Comparison of ENCODE assay signal across 1 cellular context in the genomic region with DNA sequence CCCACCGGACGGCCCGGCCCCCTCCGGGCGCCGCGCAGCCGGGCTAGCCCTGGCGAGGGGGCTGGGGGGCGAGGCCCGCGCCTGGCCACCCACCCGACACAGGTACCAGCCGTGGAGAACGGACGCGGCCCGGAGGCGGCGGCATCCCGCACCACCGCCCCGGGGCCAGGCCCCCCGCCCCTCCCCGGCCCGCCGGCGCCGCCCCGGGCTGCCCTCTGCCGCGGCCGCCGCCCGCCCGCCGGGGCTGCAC.
TF ChIP-seq lines count a peak whose summit lies in the region.

No MANE protein-coding gene starts in this region.

TF ChIP-seq in H1, 55 proteins besides CTCF, POLR2A, EP300 and RAD21 (continued from another document):
- TF ChIP-seq, protein P1, sequence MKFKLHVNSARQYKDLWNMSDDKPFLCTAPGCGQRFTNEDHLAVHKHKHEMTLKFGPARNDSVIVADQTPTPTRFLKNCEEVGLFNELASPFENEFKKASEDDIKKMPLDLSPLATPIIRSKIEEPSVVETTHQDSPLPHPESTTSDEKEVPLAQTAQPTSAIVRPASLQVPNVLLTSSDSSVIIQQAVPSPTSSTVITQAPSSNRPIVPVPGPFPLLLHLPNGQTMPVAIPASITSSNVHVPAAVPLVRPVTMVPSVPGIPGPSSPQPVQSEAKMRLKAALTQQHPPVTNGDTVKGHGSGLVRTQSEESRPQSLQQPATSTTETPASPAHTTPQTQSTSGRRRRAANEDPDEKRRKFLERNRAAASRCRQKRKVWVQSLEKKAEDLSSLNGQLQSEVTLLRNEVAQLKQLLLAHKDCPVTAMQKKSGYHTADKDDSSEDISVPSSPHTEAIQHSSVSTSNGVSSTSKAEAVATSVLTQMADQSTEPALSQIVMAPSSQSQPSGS (IDR thresholded peaks at IDR 0.05; ENCODE audit: low read length): no peak
- TF ChIP-seq JUND (IDR thresholded peaks at IDR 0.05; ENCODE audit: low read length) (no peak), POU5F1 (IDR thresholded peaks at IDR 0.05; ENCODE audit: low read depth, low read length) (no peak)
- TF ChIP-seq, protein P2, sequence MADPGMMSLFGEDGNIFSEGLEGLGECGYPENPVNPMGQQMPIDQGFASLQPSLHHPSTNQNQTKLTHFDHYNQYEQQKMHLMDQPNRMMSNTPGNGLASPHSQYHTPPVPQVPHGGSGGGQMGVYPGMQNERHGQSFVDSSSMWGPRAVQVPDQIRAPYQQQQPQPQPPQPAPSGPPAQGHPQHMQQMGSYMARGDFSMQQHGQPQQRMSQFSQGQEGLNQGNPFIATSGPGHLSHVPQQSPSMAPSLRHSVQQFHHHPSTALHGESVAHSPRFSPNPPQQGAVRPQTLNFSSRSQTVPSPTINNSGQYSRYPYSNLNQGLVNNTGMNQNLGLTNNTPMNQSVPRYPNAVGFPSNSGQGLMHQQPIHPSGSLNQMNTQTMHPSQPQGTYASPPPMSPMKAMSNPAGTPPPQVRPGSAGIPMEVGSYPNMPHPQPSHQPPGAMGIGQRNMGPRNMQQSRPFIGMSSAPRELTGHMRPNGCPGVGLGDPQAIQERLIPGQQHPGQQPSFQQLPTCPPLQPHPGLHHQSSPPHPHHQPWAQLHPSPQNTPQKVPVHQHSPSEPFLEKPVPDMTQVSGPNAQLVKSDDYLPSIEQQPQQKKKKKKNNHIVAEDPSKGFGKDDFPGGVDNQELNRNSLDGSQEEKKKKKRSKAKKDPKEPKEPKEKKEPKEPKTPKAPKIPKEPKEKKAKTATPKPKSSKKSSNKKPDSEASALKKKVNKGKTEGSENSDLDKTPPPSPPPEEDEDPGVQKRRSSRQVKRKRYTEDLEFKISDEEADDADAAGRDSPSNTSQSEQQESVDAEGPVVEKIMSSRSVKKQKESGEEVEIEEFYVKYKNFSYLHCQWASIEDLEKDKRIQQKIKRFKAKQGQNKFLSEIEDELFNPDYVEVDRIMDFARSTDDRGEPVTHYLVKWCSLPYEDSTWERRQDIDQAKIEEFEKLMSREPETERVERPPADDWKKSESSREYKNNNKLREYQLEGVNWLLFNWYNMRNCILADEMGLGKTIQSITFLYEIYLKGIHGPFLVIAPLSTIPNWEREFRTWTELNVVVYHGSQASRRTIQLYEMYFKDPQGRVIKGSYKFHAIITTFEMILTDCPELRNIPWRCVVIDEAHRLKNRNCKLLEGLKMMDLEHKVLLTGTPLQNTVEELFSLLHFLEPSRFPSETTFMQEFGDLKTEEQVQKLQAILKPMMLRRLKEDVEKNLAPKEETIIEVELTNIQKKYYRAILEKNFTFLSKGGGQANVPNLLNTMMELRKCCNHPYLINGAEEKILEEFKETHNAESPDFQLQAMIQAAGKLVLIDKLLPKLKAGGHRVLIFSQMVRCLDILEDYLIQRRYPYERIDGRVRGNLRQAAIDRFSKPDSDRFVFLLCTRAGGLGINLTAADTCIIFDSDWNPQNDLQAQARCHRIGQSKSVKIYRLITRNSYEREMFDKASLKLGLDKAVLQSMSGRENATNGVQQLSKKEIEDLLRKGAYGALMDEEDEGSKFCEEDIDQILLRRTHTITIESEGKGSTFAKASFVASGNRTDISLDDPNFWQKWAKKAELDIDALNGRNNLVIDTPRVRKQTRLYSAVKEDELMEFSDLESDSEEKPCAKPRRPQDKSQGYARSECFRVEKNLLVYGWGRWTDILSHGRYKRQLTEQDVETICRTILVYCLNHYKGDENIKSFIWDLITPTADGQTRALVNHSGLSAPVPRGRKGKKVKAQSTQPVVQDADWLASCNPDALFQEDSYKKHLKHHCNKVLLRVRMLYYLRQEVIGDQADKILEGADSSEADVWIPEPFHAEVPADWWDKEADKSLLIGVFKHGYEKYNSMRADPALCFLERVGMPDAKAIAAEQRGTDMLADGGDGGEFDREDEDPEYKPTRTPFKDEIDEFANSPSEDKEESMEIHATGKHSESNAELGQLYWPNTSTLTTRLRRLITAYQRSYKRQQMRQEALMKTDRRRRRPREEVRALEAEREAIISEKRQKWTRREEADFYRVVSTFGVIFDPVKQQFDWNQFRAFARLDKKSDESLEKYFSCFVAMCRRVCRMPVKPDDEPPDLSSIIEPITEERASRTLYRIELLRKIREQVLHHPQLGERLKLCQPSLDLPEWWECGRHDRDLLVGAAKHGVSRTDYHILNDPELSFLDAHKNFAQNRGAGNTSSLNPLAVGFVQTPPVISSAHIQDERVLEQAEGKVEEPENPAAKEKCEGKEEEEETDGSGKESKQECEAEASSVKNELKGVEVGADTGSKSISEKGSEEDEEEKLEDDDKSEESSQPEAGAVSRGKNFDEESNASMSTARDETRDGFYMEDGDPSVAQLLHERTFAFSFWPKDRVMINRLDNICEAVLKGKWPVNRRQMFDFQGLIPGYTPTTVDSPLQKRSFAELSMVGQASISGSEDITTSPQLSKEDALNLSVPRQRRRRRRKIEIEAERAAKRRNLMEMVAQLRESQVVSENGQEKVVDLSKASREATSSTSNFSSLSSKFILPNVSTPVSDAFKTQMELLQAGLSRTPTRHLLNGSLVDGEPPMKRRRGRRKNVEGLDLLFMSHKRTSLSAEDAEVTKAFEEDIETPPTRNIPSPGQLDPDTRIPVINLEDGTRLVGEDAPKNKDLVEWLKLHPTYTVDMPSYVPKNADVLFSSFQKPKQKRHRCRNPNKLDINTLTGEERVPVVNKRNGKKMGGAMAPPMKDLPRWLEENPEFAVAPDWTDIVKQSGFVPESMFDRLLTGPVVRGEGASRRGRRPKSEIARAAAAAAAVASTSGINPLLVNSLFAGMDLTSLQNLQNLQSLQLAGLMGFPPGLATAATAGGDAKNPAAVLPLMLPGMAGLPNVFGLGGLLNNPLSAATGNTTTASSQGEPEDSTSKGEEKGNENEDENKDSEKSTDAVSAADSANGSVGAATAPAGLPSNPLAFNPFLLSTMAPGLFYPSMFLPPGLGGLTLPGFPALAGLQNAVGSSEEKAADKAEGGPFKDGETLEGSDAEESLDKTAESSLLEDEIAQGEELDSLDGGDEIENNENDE (IDR thresholded peaks at IDR 0.05; ENCODE audit: insufficient replicate concordance, low read length): no peak
